ENCODE assay signal across 15 cellular contexts in genomic region chr12:93461503-93461902, GRCh38.
"Had no signal": no experiment of that assay in that cellular context is flagged by ENCODE, and none has a peak within 500 bp of the region (broad histone marks: within the 10 kb centered on the region; RNA-seq: fewer than 3 reads in every experiment).

No MANE protein-coding gene starts in this region.

- H3K9me3 Mint-ChIP-seq: nephron progenitor cell, type B pancreatic cell had no signal

- H3K36me3 ChIP-seq: cardiac muscle cell, esophagus squamous epithelium, left ventricle myocardium inferior had no signal

- H3K27me3 Mint-ChIP-seq: type B pancreatic cell had no signal

- H3K4me3 Mint-ChIP-seq: nephron progenitor cell, type B pancreatic cell had no signal

- H3K9me3 ChIP-seq: esophagus squamous epithelium, left ventricle myocardium inferior, psoas muscle had no signal

- H3K27ac Mint-ChIP-seq: nephron progenitor cell, type B pancreatic cell had no signal

- H3K4me3 ChIP-seq: cardiac muscle cell, esophagus squamous epithelium, left ventricle myocardium inferior, psoas muscle had no signal

- H3K4me1 Mint-ChIP-seq: nephron progenitor cell had no signal

- H3K36me3 Mint-ChIP-seq: type B pancreatic cell had no signal

- H3K27ac ChIP-seq: cardiac muscle cell, esophagus squamous epithelium, left ventricle myocardium inferior, psoas muscle, VCaP had no signal

- H3K4me1 ChIP-seq: esophagus squamous epithelium, left ventricle myocardium inferior, psoas muscle had no signal

- DNase-seq: activated naive CD4-positive, alpha-beta T cell; esophagus squamous epithelium; foreskin melanocyte; kidney; left ventricle myocardium inferior; mesendoderm; nephron progenitor cell; psoas muscle; stimulated activated CD4-positive, alpha-beta T cell treated with anti-CD3 and anti-CD28 coated beads, Interleukin-2, amount 100 ng/mL, for 48 hours; stimulated activated naive CD4-positive, alpha-beta T cell treated with Interleukin-2 at 50 U/mL for 16 hours; SW 1271; T1000 had no signal
